Comparison of ENCODE assay signal across 26 cellular contexts in genomic region chr10:25901199-25901598, GRCh38. TPM values are rescaled to one million over a fixed set of nuclear protein-coding genes. Genes with fewer than 3 reads are reported as not detected.
DNase-seq lines count a peak whose midpoint lies in the region; ATAC-seq, FAIRE-seq and TF ChIP-seq lines count a peak whose summit lies in the region.
"Had no signal": no experiment of that assay in that cellular context is flagged by ENCODE, and none has a peak within 500 bp of the region (broad histone marks: within the 10 kb centered on the region; RNA-seq: fewer than 3 reads in every experiment).

No MANE protein-coding gene starts in this region.

- no peaks in the 10 kb centered on the region for H3K36me3 Mint-ChIP-seq in activated T-cell treated with anti-CD3 and anti-CD28 coated beads, Interleukin-2, amount 50 U/mL, for 4 hours (ENCODE audit: insufficient read depth)
- H3K36me3 Mint-ChIP-seq: stimulated activated effector memory CD8-positive, alpha-beta T cell treated with anti-CD3 and anti-CD28 coated beads, Interleukin-12 subunit alpha, Interleukin-12 subunit beta, amount 100 ng/mL, for 72 hours had no signal

- no peak overlapping the region for H2AFZ ChIP-seq in MM.1S (ENCODE audit: low read length)

- peak overlapping the region in 1 of 11 experiments; percentile 26; a peak in 1 of 22 replicates for H3K9ac ChIP-seq in BLaER1 treated with 17β-estradiol and CSF1 and Interleukin-3, amounts not matched to agents 10 nM and 100 nM
- H3K9ac ChIP-seq in MM.1S (ENCODE audit: low read length) = no peak overlapping the region
- H3K9ac ChIP-seq: SK-N-SH had no signal

- H3K4me3 Mint-ChIP-seq in activated T-cell treated with anti-CD3 and anti-CD28 coated beads, Interleukin-2, amount 50 U/mL, for 4 hours = no peak overlapping the region
- H3K4me3 Mint-ChIP-seq: stimulated activated effector memory CD8-positive, alpha-beta T cell treated with anti-CD3 and anti-CD28 coated beads, Interleukin-12 subunit alpha, Interleukin-12 subunit beta, amount 100 ng/mL, for 72 hours had no signal

- H3K4me1 Mint-ChIP-seq in activated T-cell treated with anti-CD3 and anti-CD28 coated beads, Interleukin-2, amount 50 U/mL, for 4 hours (ENCODE audit: low read depth) = no peaks in the 10 kb centered on the region
- H3K4me1 Mint-ChIP-seq: stimulated activated effector memory CD8-positive, alpha-beta T cell treated with anti-CD3 and anti-CD28 coated beads, Interleukin-12 subunit alpha, Interleukin-12 subunit beta, amount 100 ng/mL, for 72 hours had no signal

- peak overlapping the region; percentile 1 to 89 (median 68); a peak in 18 of 22 replicates for H3K4me2 ChIP-seq in BLaER1 treated with 17β-estradiol and CSF1 and Interleukin-3, amounts not matched to agents 10 nM and 100 nM
- H3K4me2 ChIP-seq in MM.1S (ENCODE audit: low read depth, low read length) = peak overlapping the region; percentile 37; the same call in 1 of the 2 replicates
- H3K4me2 ChIP-seq: SK-N-SH had no signal

- TF ChIP-seq POLR2A in GM12892 (IDR thresholded peaks at IDR 0.05; ENCODE audit: low read depth, low read length) = no peak

- H3K27me3 Mint-ChIP-seq in activated T-cell treated with anti-CD3 and anti-CD28 coated beads, Interleukin-2, amount 50 U/mL, for 4 hours (ENCODE audit: low read depth) = no peaks in the 10 kb centered on the region

- TF ChIP-seq CTCF in MM.1S (IDR thresholded peaks at IDR 0.05; ENCODE audit: low read length) = no peak

- no peaks in the 10 kb centered on the region for H4K20me1 ChIP-seq in BLaER1 treated with 17β-estradiol and CSF1 and Interleukin-3, amounts not matched to agents 10 nM and 100 nM
- no peaks in the 10 kb centered on the region for H4K20me1 ChIP-seq in MM.1S (ENCODE audit: insufficient read depth, low read length)

- no peaks in the 10 kb centered on the region for H3K9me3 Mint-ChIP-seq in activated T-cell treated with anti-CD3 and anti-CD28 coated beads, Interleukin-2, amount 50 U/mL, for 4 hours
- H3K9me3 Mint-ChIP-seq: stimulated activated effector memory CD8-positive, alpha-beta T cell treated with anti-CD3 and anti-CD28 coated beads, Interleukin-12 subunit alpha, Interleukin-12 subunit beta, amount 100 ng/mL, for 72 hours had no signal

- ATAC-seq in GM21360 (IDR thresholded peaks at IDR 0.05; ENCODE audit: unreplicated experiment) (peak; percentile 54), HG02885 (IDR thresholded peaks at IDR 0.05; ENCODE audit: poor library complexity, unreplicated experiment) (peak; percentile 51), HG03135 (IDR thresholded peaks at IDR 0.05; ENCODE audit: unreplicated experiment) (no peak)
- ATAC-seq in activated T-cell treated with anti-CD3 and anti-CD28 coated beads, Interleukin-2, amount 50 U/mL, for 4 hours = no peak
- ATAC-seq: left ventricle myocardium superior; mucosa of descending colon; stimulated activated effector memory CD8-positive, alpha-beta T cell treated with anti-CD3 and anti-CD28 coated beads, Interleukin-12 subunit alpha, Interleukin-12 subunit beta, amount 100 ng/mL, for 72 hours had no signal

- H3F3A ChIP-seq in MM.1S (ENCODE audit: insufficient read depth, low read length) = peaks cover 5% of the 10 kb centered on the region

- H3K9me3 ChIP-seq in BLaER1 treated with 17β-estradiol and CSF1 and Interleukin-3, amounts not matched to agents 10 nM and 100 nM (replicated peaks in 1 of 11) = no peaks in the 10 kb centered on the region
- no peaks in the 10 kb centered on the region for H3K9me3 ChIP-seq in MM.1S (replicated peaks; ENCODE audit: insufficient read depth, low read length)
- H3K9me3 ChIP-seq: mucosa of descending colon, neutrophil, SK-N-SH had no signal

- no peak overlapping the region; a peak in 2 of 22 replicates for H3K27ac ChIP-seq in BLaER1 treated with 17β-estradiol and CSF1 and Interleukin-3, amounts not matched to agents 10 nM and 100 nM
- no peak overlapping the region for H3K27ac ChIP-seq in MM.1S (ENCODE audit: low read length)
- H3K27ac ChIP-seq: neutrophil had no signal

- FAIRE-seq in GM12892 (lab: Jason Lieb, UNC) = no peak

- no peaks in the 10 kb centered on the region for H3K27me3 ChIP-seq in BLaER1 treated with 17β-estradiol and CSF1 and Interleukin-3, amounts not matched to agents 10 nM and 100 nM
- no peaks in the 10 kb centered on the region for H3K27me3 ChIP-seq in MM.1S (replicated peaks; ENCODE audit: insufficient read depth, low read length)
- H3K27me3 ChIP-seq: neutrophil had no signal

- H3K79me2 ChIP-seq in MM.1S (ENCODE audit: low read length) = no peaks in the 10 kb centered on the region

- no peak overlapping the region; a peak in 1 of 20 replicates for H3K4me3 ChIP-seq in BLaER1 treated with 17β-estradiol and CSF1 and Interleukin-3, amounts not matched to agents 10 nM and 100 nM
- no peak overlapping the region for H3K4me3 ChIP-seq in MM.1S (ENCODE audit: low read length)
- H3K4me3 ChIP-seq: mucosa of descending colon had no signal

- peaks cover 6 to 50% (median 30%) of the 10 kb centered on the region in 10 experiments; a peak in 18 of 20 replicates for H3K4me1 ChIP-seq in BLaER1 treated with 17β-estradiol and CSF1 and Interleukin-3, amounts not matched to agents 10 nM and 100 nM
- peaks cover 17% of the 10 kb centered on the region for H3K4me1 ChIP-seq in MM.1S (ENCODE audit: low read length)

- no peaks in the 10 kb centered on the region for H3K36me3 ChIP-seq in BLaER1 treated with 17β-estradiol and CSF1 and Interleukin-3, amounts not matched to agents 10 nM and 100 nM
- no peaks in the 10 kb centered on the region for H3K36me3 ChIP-seq in MM.1S (replicated peaks; ENCODE audit: insufficient read depth, low read length)
- H3K36me3 ChIP-seq: neutrophil had no signal

- H3K9me2 ChIP-seq in MM.1S (replicated peaks; ENCODE audit: insufficient read depth, low read length) = no peaks in the 10 kb centered on the region
- H3K9me2 ChIP-seq: SK-N-SH had no signal

- DNase-seq in MM.1S (no peak), GM12892 (ENCODE audit: insufficient read length) (no peak)
- no peak for DNase-seq in stimulated activated CD4-positive, alpha-beta T cell treated with anti-CD3 and anti-CD28 coated beads, Interleukin-15, amount 100 ng/mL, for 24 hours
- no peak for DNase-seq in activated T-cell treated with anti-CD3 and anti-CD28 coated beads, Interleukin-2, amount 50 U/mL, for 4 hours
- DNase-seq: activated CD4-positive, alpha-beta T cell treated with anti-CD3 and anti-CD28 coated beads for 48 hours; C1 segment of cervical spinal cord; GDM1; left ventricle myocardium superior; mucosa of descending colon; NCI-H1417 treated with DMSO at 0.1 percent for 48 hours; NCI-H2171; NCI-H748 treated with DMSO at 0.1 percent for 48 hours; retina; SK-N-SH; stimulated activated CD4-positive, alpha-beta T cell treated with anti-CD3 and anti-CD28 coated beads, Interleukin-12 subunit alpha, Interleukin-12 subunit beta, amount 100 ng/mL, for 4 hours; T1000 had no signal

RNA-seq across cellular contexts. Expression of gene MYO3A, which starts 32.8 kb away (rescaled TPM):
- not detected for polyA plus RNA-seq in GM12892 (2012; ENCODE audit: missing spikeins)
- not detected for total RNA-seq in activated T-cell treated with anti-CD3 and anti-CD28 coated beads, Interleukin-2, amount 50 U/mL, for 4 hours
- total RNA-seq: A172, cardiac septum, glomerular endothelial cell, left ventricle myocardium superior, LHCN-M2 had no signal
- polyA plus RNA-seq: SK-N-SH had no signal

Comparison
In these comparisons a context has a peak if more than half of its experiments do, and no peak if none do; other contexts are left out.
1. ATAC-seq: peak in GM21360 (single experiment) and HG02885 (single experiment); none in activated T-cell treated with anti-CD3 and anti-CD28 coated beads, Interleukin-2, amount 50 U/mL, for 4 hours (0 of 2) and HG03135 (single experiment).